19 cellular contexts compared by ENCODE assay signal in genomic region chr4:169968999-169969398, GRCh38. TPM values are rescaled to one million over a fixed set of nuclear protein-coding genes. Genes with fewer than 3 reads are reported as not detected.
DNase-seq lines count a peak whose midpoint lies in the region; ATAC-seq, FAIRE-seq and TF ChIP-seq lines count a peak whose summit lies in the region.
"Had no signal": no experiment of that assay in that cellular context is flagged by ENCODE, and none has a peak within 500 bp of the region (broad histone marks: within the 10 kb centered on the region; RNA-seq: fewer than 3 reads in every experiment).

No MANE protein-coding gene starts in this region.

- intact Hi-C loops in kidney (cut with DNase I) = no loop called here

- peak overlapping the region; percentile 14 for H3K4me2 ChIP-seq in osteoblast (ENCODE audit: insufficient read depth, low read length)

- H3K9me3 Mint-ChIP-seq in chondrocyte (ENCODE audit: low read depth) = peaks cover 10% of the 10 kb centered on the region
- H3K9me3 Mint-ChIP-seq in activated naive CD8-positive, alpha-beta T cell treated with anti-CD3 and anti-CD28 coated beads, Interleukin-2, amount 50 U/mL, for 24 hours = no peaks in the 10 kb centered on the region
- H3K9me3 Mint-ChIP-seq: dendritic cell treated with granulocyte-macrophage colony-stimulating factor and Interleukin-4, amounts not matched to agents 40 ng/mL and 50 ng/mL, for 4 days; T-helper 2 cell treated with Interferon-gamma antibody and Interleukin-4, amounts not matched to agents 5 μg/mL and 100 μg/mL, for 36 hours had no signal

- no peak for FAIRE-seq in kidney (lab: Jason Lieb, UNC)
- FAIRE-seq: GM19239 had no signal

- H3K27ac ChIP-seq in osteoblast (ENCODE audit: low read depth, low read length) (peak overlapping the region; percentile 42), kidney (ENCODE audit: low read depth in 2 of 2, low read length in 2 of 2) (no peak overlapping the region)
- H3K27ac ChIP-seq: adrenal gland, stomach had no signal

- peak overlapping the region; percentile 88 for H3K27ac Mint-ChIP-seq in chondrocyte (ENCODE audit: unreplicated experiment)
- H3K27ac Mint-ChIP-seq in activated naive CD8-positive, alpha-beta T cell treated with anti-CD3 and anti-CD28 coated beads, Interleukin-2, amount 50 U/mL, for 24 hours = no peak overlapping the region
- H3K27ac Mint-ChIP-seq: activated CD4-positive, alpha-beta T cell treated with anti-CD3 and anti-CD28 coated beads for 36 hours; CD4-positive, CD25-positive, alpha-beta regulatory T cell; dendritic cell treated with granulocyte-macrophage colony-stimulating factor and Interleukin-4, amounts not matched to agents 40 ng/mL and 50 ng/mL, for 4 days; T-helper 2 cell treated with Interferon-gamma antibody and Interleukin-4, amounts not matched to agents 5 μg/mL and 100 μg/mL, for 36 hours had no signal

- H2AFZ ChIP-seq in osteoblast (ENCODE audit: low read length) = no peak overlapping the region

- TF ChIP-seq CTCF in AG10803 (conservative IDR thresholded peaks at IDR 0.05; ENCODE audit: low read length) (no peak), chondrocyte (IDR thresholded peaks at IDR 0.05) (no peak), osteoblast (IDR thresholded peaks at IDR 0.05; ENCODE audit: extremely low read depth, low read depth, low read length) (no peak), kidney (IDR thresholded peaks at IDR 0.05; ENCODE audit: borderline replicate concordance, extremely low read depth, insufficient read depth) (no peak)

- H3K4me3 ChIP-seq in AG10803 (ENCODE audit: low read length) = no peak overlapping the region
- no peak overlapping the region for H3K4me3 ChIP-seq in osteoblast (ENCODE audit: insufficient read depth, low read length)
- no peak overlapping the region for H3K4me3 ChIP-seq in kidney (ENCODE audit: low read length in 2 of 2)
- H3K4me3 ChIP-seq: adrenal gland, skin epidermis, stomach had no signal

- peaks cover 21% of the 10 kb centered on the region for H3K4me1 ChIP-seq in osteoblast (ENCODE audit: insufficient read depth, low read length)
- H3K4me1 ChIP-seq in kidney (ENCODE audit: control insufficient read depth in 1 of 2, insufficient read depth in 1 of 2, low read depth in 1 of 2, low read length in 2 of 2) = no peaks in the 10 kb centered on the region
- H3K4me1 ChIP-seq: adrenal gland, stomach had no signal

- H3K9ac ChIP-seq in kidney (ENCODE audit: low read length in 2 of 2) = no peak overlapping the region

- no peaks in the 10 kb centered on the region for H3K36me3 ChIP-seq in osteoblast (ENCODE audit: insufficient read depth, low read length)
- H3K36me3 ChIP-seq in kidney (ENCODE audit: control insufficient read depth in 1 of 2, insufficient read depth in 2 of 2, low read length in 2 of 2) = no peaks in the 10 kb centered on the region
- H3K36me3 ChIP-seq: adrenal gland, stomach had no signal

- ATAC-seq in activated naive CD8-positive, alpha-beta T cell treated with anti-CD3 and anti-CD28 coated beads, Interleukin-2, amount 50 U/mL, for 24 hours = no peak
- ATAC-seq: activated CD4-positive, alpha-beta T cell treated with anti-CD3 and anti-CD28 coated beads for 36 hours had no signal

- H3K27me3 Mint-ChIP-seq in chondrocyte (ENCODE audit: low read depth) = no peaks in the 10 kb centered on the region
- peaks cover 5% of the 10 kb centered on the region for H3K27me3 Mint-ChIP-seq in activated naive CD8-positive, alpha-beta T cell treated with anti-CD3 and anti-CD28 coated beads, Interleukin-2, amount 50 U/mL, for 24 hours

- no peaks in the 10 kb centered on the region for H4K20me1 ChIP-seq in osteoblast (ENCODE audit: insufficient read depth, low read length)

- H3K36me3 Mint-ChIP-seq in chondrocyte (ENCODE audit: low read depth) = no peaks in the 10 kb centered on the region
- H3K36me3 Mint-ChIP-seq in activated naive CD8-positive, alpha-beta T cell treated with anti-CD3 and anti-CD28 coated beads, Interleukin-2, amount 50 U/mL, for 24 hours (ENCODE audit: low read depth) = no peaks in the 10 kb centered on the region
- H3K36me3 Mint-ChIP-seq: CD4-positive, CD25-positive, alpha-beta regulatory T cell had no signal

- H3K9me3 ChIP-seq in osteoblast (ENCODE audit: low read depth, low read length) = no peaks in the 10 kb centered on the region
- no peaks in the 10 kb centered on the region for H3K9me3 ChIP-seq in kidney (ENCODE audit: control insufficient read depth in 1 of 2, low read length in 2 of 2)
- H3K9me3 ChIP-seq: adrenal gland, stomach had no signal

- no peak overlapping the region for H3K4me3 Mint-ChIP-seq in chondrocyte (ENCODE audit: unreplicated experiment)
- H3K4me3 Mint-ChIP-seq in activated naive CD8-positive, alpha-beta T cell treated with anti-CD3 and anti-CD28 coated beads, Interleukin-2, amount 50 U/mL, for 24 hours = no peak overlapping the region
- H3K4me3 Mint-ChIP-seq: activated CD4-positive, alpha-beta T cell treated with anti-CD3 and anti-CD28 coated beads for 36 hours; CD4-positive, CD25-positive, alpha-beta regulatory T cell; dendritic cell treated with granulocyte-macrophage colony-stimulating factor and Interleukin-4, amounts not matched to agents 40 ng/mL and 50 ng/mL, for 4 days; T-helper 2 cell treated with Interferon-gamma antibody and Interleukin-4, amounts not matched to agents 5 μg/mL and 100 μg/mL, for 36 hours had no signal

- DNase-seq in AG10803 (ENCODE audit: low read depth) = peak; percentile 93
- DNase-seq in HS-5 (ENCODE audit: low read depth) = peak; percentile 73
- no peak for DNase-seq in chondrocyte (ENCODE audit: low spot score)
- DNase-seq in osteoblast (ENCODE audit: insufficient read length, low spot score, missing footprints) = peak; percentile 85
- DNase-seq in activated CD4-positive, CD25-positive, alpha-beta regulatory T cell treated with anti-CD3 and anti-CD28 coated beads, Interleukin-2, amount 50 U/mL, for 72 hours = no peak
- no peak for DNase-seq in kidney
- DNase-seq in stimulated activated CD4-positive, alpha-beta T cell treated with anti-CD3 and anti-CD28 coated beads, Interleukin-1b, Interleukin-23, amount 100 ng/mL, for 48 hours = no peak
- DNase-seq in activated naive CD8-positive, alpha-beta T cell treated with anti-CD3 and anti-CD28 coated beads, Interleukin-2, amount 50 U/mL, for 24 hours = no peak
- DNase-seq: activated CD4-positive, alpha-beta T cell treated with anti-CD3 and anti-CD28 coated beads for 36 hours; activated T-cell treated with anti-CD3 and anti-CD28 coated beads for 4 hours; adrenal gland; CD4-positive, CD25-positive, alpha-beta regulatory T cell; NCI-H2107; SHP77; stomach had no signal

- no peaks in the 10 kb centered on the region for H3K79me2 ChIP-seq in osteoblast (ENCODE audit: insufficient read depth, low read length)

- no peaks in the 10 kb centered on the region for H3K27me3 ChIP-seq in osteoblast (ENCODE audit: insufficient read depth, low read length)
- H3K27me3 ChIP-seq: adrenal gland, stomach had no signal

- H3K4me1 Mint-ChIP-seq in chondrocyte (ENCODE audit: low read depth) = peaks cover 36% of the 10 kb centered on the region
- no peaks in the 10 kb centered on the region for H3K4me1 Mint-ChIP-seq in activated naive CD8-positive, alpha-beta T cell treated with anti-CD3 and anti-CD28 coated beads, Interleukin-2, amount 50 U/mL, for 24 hours
- H3K4me1 Mint-ChIP-seq: activated CD4-positive, alpha-beta T cell treated with anti-CD3 and anti-CD28 coated beads for 36 hours; CD4-positive, CD25-positive, alpha-beta regulatory T cell had no signal

RNA-seq across cellular contexts. Expression of gene MFAP3L, which starts 57.2 kb away (rescaled TPM):
- 6.8 to 19.4 TPM (median 13.1 TPM) in 3 replicates for total RNA-seq in chondrocyte
- 7.6 and 8.0 TPM in 2 replicates for total RNA-seq in osteoblast
- 35.1 TPM for total RNA-seq in kidney
- 18.4 TPM for polyA plus RNA-seq in kidney (ENCODE audit: insufficient read depth, low read depth, low replicate concordance)

Comparison
In these comparisons a context has a peak if more than half of its experiments do, and no peak if none do; other contexts are left out.
1. DNase-seq: peak in AG10803 (single experiment), HS-5 (single experiment) and osteoblast (single experiment); none in chondrocyte (single experiment), activated CD4-positive, CD25-positive, alpha-beta regulatory T cell treated with anti-CD3 and anti-CD28 coated beads, Interleukin-2, amount 50 U/mL, for 72 hours (single experiment), kidney (single experiment), stimulated activated CD4-positive, alpha-beta T cell treated with anti-CD3 and anti-CD28 coated beads, Interleukin-1b, Interleukin-23, amount 100 ng/mL, for 48 hours (single experiment) and activated naive CD8-positive, alpha-beta T cell treated with anti-CD3 and anti-CD28 coated beads, Interleukin-2, amount 50 U/mL, for 24 hours (single experiment).